1 cellular context compared by ENCODE assay signal in genomic region chr4:176321589-176321988, GRCh38.
TF ChIP-seq lines count a peak whose summit lies in the region.

No MANE protein-coding gene starts in this region.

TF ChIP-seq in K562, 482 proteins besides CTCF, POLR2A, EP300 and RAD21 (continued from another document):
- TF ChIP-seq RBM25 (IDR thresholded peaks at IDR 0.05; ENCODE audit: low read depth, low read length, severe bottlenecking) (peak; percentile 28), GABPB1 (CRISPR knock-in tag; IDR thresholded peaks at IDR 0.05) (peak; percentile 80), KAT8 (IDR thresholded peaks at IDR 0.05; ENCODE audit: low read depth) (no peak)
TF ChIP-seq in K562: peak in this region for 3.
